26 cellular contexts compared by ENCODE assay signal in genomic region chr10:122647383-122647968, GRCh38. TPM values are rescaled to one million over a fixed set of nuclear protein-coding genes. Genes with fewer than 3 reads are reported as not detected.
"Had no signal": no experiment of that assay in that cellular context is flagged by ENCODE, and none has a peak within 500 bp of the region (broad histone marks: within the 10 kb centered on the region; RNA-seq: fewer than 3 reads in every experiment).

No MANE protein-coding gene starts in this region.

- H3K4me3 ChIP-seq: colonic mucosa, heart left ventricle, left ventricle myocardium inferior, lung, right atrium auricular region, suprapubic skin, thyroid gland, upper lobe of right lung had no signal

- DNase-seq: caudate nucleus; colonic mucosa; effector CD4-positive, alpha-beta T cell; heart left ventricle; hippocampal formation; left ventricle myocardium inferior; mesendoderm; stimulated activated CD4-positive, alpha-beta T cell treated with anti-CD3 and anti-CD28 coated beads, Interleukin-2, amount 100 ng/mL, for 48 hours; stimulated activated naive CD8-positive, alpha-beta T cell treated with anti-CD3 and anti-CD28 coated beads, Interleukin-15, Interleukin-2, amounts not matched to agents 100 U/mL and 50 U/mL, for 24 hours; thyroid gland; upper lobe of right lung had no signal

- H3K4me1 Mint-ChIP-seq: naive thymus-derived CD8-positive, alpha-beta T cell had no signal

- ATAC-seq: esophagus mucosa; heart left ventricle; naive thymus-derived CD8-positive, alpha-beta T cell; stimulated activated naive CD8-positive, alpha-beta T cell treated with anti-CD3 and anti-CD28 coated beads, Interleukin-15, Interleukin-2, amounts not matched to agents 100 U/mL and 50 U/mL, for 24 hours had no signal

- H3K27ac ChIP-seq: colonic mucosa, heart left ventricle, left ventricle myocardium inferior, neutrophil, right atrium auricular region, suprapubic skin, thyroid gland, upper lobe of right lung had no signal

RNA-seq across cellular contexts. Expression of gene C10orf120, which starts 52.2 kb away (rescaled TPM):
- total RNA-seq: cerebellum; colonic mucosa; dermis microvascular lymphatic vessel endothelial cell; esophagus mucosa; fibroblast of lung; frontal cortex; glomerular endothelial cell; heart left ventricle; left ventricle myocardium inferior; lung; mononuclear cell; naive thymus-derived CD8-positive, alpha-beta T cell; osteoblast; right atrium auricular region; suprapubic skin; thyroid gland; upper lobe of right lung had no signal
- polyA plus RNA-seq: fibroblast of lung; heart left ventricle; lung; naive thymus-derived CD8-positive, alpha-beta T cell; neural cell; small intestine had no signal
